ENCODE assay signal across 1 cellular context in the genomic region with DNA sequence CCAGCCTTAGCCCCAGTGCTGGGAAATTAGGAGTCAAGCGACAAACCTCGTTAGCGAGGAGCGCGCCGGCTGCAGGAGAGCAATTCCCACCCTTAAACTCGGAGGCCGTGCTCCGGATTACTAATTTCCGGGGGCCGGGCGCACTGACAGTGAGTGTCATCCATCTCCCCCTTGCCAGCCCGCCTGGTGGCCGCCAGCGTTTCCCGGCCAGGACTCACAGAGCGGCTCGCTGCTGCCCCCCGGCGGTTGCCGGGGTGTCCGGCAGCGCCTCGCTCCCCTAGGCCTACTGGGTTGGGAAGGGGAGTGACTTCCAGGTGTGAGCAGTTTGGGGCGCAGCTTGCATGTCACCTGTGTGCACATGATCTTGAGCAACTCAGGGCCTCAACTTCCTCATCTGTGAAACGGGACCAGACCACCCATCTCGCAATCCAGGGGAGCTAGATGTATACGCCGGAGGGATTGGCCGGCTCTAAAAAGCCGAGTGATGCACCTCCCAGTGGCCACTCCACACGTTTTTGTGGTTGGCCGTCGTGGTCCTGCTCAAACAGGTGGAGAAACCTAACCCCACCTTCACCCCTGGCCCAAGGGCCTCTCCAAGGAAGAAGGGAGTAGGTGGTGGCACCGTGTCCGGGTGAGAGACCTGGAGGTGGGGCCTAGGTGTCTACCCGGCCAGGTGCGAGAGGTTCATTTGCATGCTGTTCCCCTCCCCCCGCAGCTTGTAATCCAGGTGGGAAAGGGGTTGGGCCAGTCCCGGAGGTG.
TF ChIP-seq lines count a peak whose summit lies in the region.

No MANE protein-coding gene starts in this region.

TF ChIP-seq in HepG2, 621 proteins besides CTCF, POLR2A, EP300 and RAD21 (continued from another document and continues in another):
- TF ChIP-seq POGK (CRISPR knock-in tag; conservative IDR thresholded peaks at IDR 0.05) (0 out of 2 replicates have a peak, but pooled peaks have one; percentile 24), NR1H2 (CRISPR knock-in tag; IDR thresholded peaks at IDR 0.05; ENCODE audit: borderline replicate concordance, low read depth) (no peak), ZNF572 (CRISPR knock-in tag; IDR thresholded peaks at IDR 0.05) (no peak), HNRNPL (IDR thresholded peaks at IDR 0.05; ENCODE audit: low read depth, low read length) (0 out of 2 replicates have a peak, but pooled peaks have one; percentile 58), SNAPC5 (CRISPR knock-in tag; IDR thresholded peaks at IDR 0.05; ENCODE audit: borderline replicate concordance) (no peak), ZNF644 (CRISPR knock-in tag; IDR thresholded peaks at IDR 0.05; ENCODE audit: low read depth) (no peak), SETDB1 (CRISPR knock-in tag; IDR thresholded peaks at IDR 0.05; ENCODE audit: borderline replicate concordance) (no peak), ZNF414 (CRISPR knock-in tag; IDR thresholded peaks at IDR 0.05) (peak; percentile 36), ZNF83 (CRISPR knock-in tag; IDR thresholded peaks at IDR 0.05; ENCODE audit: borderline replicate concordance) (no peak), CHD4 (IDR thresholded peaks at IDR 0.05; ENCODE audit: borderline replicate concordance, low read length) (peak; percentile 54), ZNF136 (CRISPR knock-in tag; IDR thresholded peaks at IDR 0.05; ENCODE audit: low read depth) (no peak), SMYD3 (CRISPR knock-in tag; IDR thresholded peaks at IDR 0.05) (no peak), REST (IDR thresholded peaks at IDR 0.05; ENCODE audit: borderline replicate concordance in 1 of 2, low read depth in 1 of 2, low read length in 2 of 2) (no peak), HCFC1 (IDR thresholded peaks at IDR 0.05; ENCODE audit: low read depth, low read length) (no peak), PITX1 (CRISPR knock-in tag; IDR thresholded peaks at IDR 0.05) (peak; percentile 48; the same call in 1 of the 2 replicates), PCBP2 (optimal IDR thresholded peaks at IDR 0.05; ENCODE audit: low read depth, low read length, poor library complexity, severe bottlenecking) (no peak), ZBTB8A (CRISPR knock-in tag; IDR thresholded peaks at IDR 0.05; ENCODE audit: borderline replicate concordance, low read depth) (no peak), TSC22D2 (CRISPR knock-in tag; IDR thresholded peaks at IDR 0.05; ENCODE audit: borderline replicate concordance) (peak; percentile 34; the same call in 1 of the 2 replicates), ZNF34 (CRISPR knock-in tag; IDR thresholded peaks at IDR 0.05; ENCODE audit: borderline replicate concordance) (0 out of 2 replicates have a peak, but pooled peaks have one; percentile 52), ZBTB37 (CRISPR knock-in tag; IDR thresholded peaks at IDR 0.05) (no peak), ATF1 (CRISPR knock-in tag; IDR thresholded peaks at IDR 0.05) (no peak), ATF7 (IDR thresholded peaks at IDR 0.05) (no peak), ATF7 (CRISPR knock-in tag; IDR thresholded peaks at IDR 0.05) (peak; percentile 79), GLI4 (CRISPR knock-in tag; IDR thresholded peaks at IDR 0.05; ENCODE audit: borderline replicate concordance) (no peak; the same call in 1 of the 2 replicates), ZNF816 (CRISPR knock-in tag; IDR thresholded peaks at IDR 0.05; ENCODE audit: borderline replicate concordance) (peak; percentile 70; the same call in 1 of the 2 replicates), ZNF235 (CRISPR knock-in tag; IDR thresholded peaks at IDR 0.05; ENCODE audit: borderline replicate concordance) (no peak), ARNT (IDR thresholded peaks at IDR 0.05) (no peak), ZNF501 (CRISPR knock-in tag; IDR thresholded peaks at IDR 0.05) (peak; percentile 87), CENPX (CRISPR knock-in tag; IDR thresholded peaks at IDR 0.05) (no peak), ZBED4 (CRISPR knock-in tag; IDR thresholded peaks at IDR 0.05; ENCODE audit: borderline replicate concordance) (peak; percentile 85), ZFP1 (CRISPR knock-in tag; IDR thresholded peaks at IDR 0.05) (no peak; the same call in 1 of the 2 replicates), BATF2 (CRISPR knock-in tag; IDR thresholded peaks at IDR 0.05) (no peak), MTF1 (CRISPR knock-in tag; IDR thresholded peaks at IDR 0.05) (no peak), ZNF746 (CRISPR knock-in tag; IDR thresholded peaks at IDR 0.05) (peak; percentile 51; the same call in 1 of the 2 replicates), PHF8 (CRISPR knock-in tag; IDR thresholded peaks at IDR 0.05) (no peak; the same call in 1 of the 2 replicates), MEIS2 (CRISPR knock-in tag; IDR thresholded peaks at IDR 0.05) (peak; percentile 87), ZMYM4 (CRISPR knock-in tag; IDR thresholded peaks at IDR 0.05) (peak; percentile 56; the same call in 1 of the 2 replicates), SP5 (CRISPR knock-in tag; IDR thresholded peaks at IDR 0.05; ENCODE audit: borderline replicate concordance, low read depth) (no peak), EHMT2 (IDR thresholded peaks at IDR 0.05; ENCODE audit: borderline replicate concordance, low read depth, low read length) (no peak)
- TF ChIP-seq, protein P1, sequence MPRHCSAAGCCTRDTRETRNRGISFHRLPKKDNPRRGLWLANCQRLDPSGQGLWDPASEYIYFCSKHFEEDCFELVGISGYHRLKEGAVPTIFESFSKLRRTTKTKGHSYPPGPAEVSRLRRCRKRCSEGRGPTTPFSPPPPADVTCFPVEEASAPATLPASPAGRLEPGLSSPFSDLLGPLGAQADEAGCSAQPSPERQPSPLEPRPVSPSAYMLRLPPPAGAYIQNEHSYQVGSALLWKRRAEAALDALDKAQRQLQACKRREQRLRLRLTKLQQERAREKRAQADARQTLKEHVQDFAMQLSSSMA (CRISPR knock-in tag; IDR thresholded peaks at IDR 0.05) = no peak
- TF ChIP-seq, protein P2, sequence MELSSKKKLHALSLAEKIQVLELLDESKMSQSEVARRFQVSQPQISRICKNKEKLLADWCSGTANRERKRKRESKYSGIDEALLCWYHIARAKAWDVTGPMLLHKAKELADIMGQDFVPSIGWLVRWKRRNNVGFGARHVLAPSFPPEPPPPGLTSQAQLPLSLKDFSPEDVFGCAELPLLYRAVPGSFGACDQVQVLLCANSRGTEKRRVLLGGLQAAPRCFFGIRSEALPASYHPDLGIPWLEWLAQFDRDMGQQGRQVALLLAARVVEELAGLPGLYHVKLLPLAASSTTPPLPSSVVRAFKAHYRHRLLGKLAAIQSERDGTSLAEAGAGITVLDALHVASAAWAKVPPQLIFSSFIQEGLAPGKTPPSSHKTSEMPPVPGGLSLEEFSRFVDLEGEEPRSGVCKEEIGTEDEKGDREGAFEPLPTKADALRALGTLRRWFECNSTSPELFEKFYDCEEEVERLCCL (CRISPR knock-in tag; IDR thresholded peaks at IDR 0.05; ENCODE audit: borderline replicate concordance) = no peak
- TF ChIP-seq, protein P3, sequence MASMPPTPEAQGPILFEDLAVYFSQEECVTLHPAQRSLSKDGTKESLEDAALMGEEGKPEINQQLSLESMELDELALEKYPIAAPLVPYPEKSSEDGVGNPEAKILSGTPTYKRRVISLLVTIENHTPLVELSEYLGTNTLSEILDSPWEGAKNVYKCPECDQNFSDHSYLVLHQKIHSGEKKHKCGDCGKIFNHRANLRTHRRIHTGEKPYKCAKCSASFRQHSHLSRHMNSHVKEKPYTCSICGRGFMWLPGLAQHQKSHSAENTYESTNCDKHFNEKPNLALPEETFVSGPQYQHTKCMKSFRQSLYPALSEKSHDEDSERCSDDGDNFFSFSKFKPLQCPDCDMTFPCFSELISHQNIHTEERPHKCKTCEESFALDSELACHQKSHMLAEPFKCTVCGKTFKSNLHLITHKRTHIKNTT (CRISPR knock-in tag; IDR thresholded peaks at IDR 0.05) = no peak
